9 cellular contexts compared by ENCODE assay signal in the genomic region with DNA sequence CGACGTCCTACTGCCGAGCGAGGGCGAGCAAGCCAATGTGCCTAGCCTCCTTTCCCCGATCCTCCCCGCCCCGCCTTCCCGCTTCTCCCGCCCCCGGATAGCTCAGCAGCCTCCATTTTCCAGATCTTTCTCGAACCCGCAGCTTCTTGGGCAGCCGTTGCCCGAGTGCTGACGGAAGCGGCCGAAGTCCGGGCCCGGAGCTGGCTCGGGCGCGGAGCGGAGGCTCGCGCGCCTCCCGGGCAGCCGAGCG. TPM values are rescaled to one million over a fixed set of nuclear protein-coding genes. Genes with fewer than 3 reads are reported as not detected.
A peak's percentile ranks its signal among the peaks of the same experiment; 100 is the strongest.
DNase-seq lines count a peak whose midpoint lies in the region; ATAC-seq and TF ChIP-seq lines count a peak whose summit lies in the region.
"Had no signal": no experiment of that assay in that cellular context is flagged by ENCODE, and none has a peak within 500 bp of the region (broad histone marks: within the 10 kb centered on the region; RNA-seq: fewer than 3 reads in every experiment).

No MANE protein-coding gene starts in this region.

- peak; percentile 75 for ATAC-seq in HG02610 (IDR thresholded peaks at IDR 0.05; ENCODE audit: unreplicated experiment)
- peak; percentile 72 for ATAC-seq in activated CD8-positive, alpha-beta T cell treated with anti-CD3 and anti-CD28 coated beads for 36 hours

- H4K20me1 ChIP-seq in neural progenitor cell (ENCODE audit: low read depth), result no peaks in the 10 kb centered on the region

- H3K4me1 Mint-ChIP-seq in activated CD8-positive, alpha-beta T cell treated with anti-CD3 and anti-CD28 coated beads for 36 hours (ENCODE audit: low read depth), result peaks cover 22% of the 10 kb centered on the region
- H3K4me1 Mint-ChIP-seq in neural progenitor cell, result peaks cover 26% of the 10 kb centered on the region

- H3K36me3 Mint-ChIP-seq in activated CD8-positive, alpha-beta T cell treated with anti-CD3 and anti-CD28 coated beads for 36 hours (ENCODE audit: low read depth), result peaks cover 1% of the 10 kb centered on the region
- no peaks in the 10 kb centered on the region for H3K36me3 Mint-ChIP-seq in neural progenitor cell

- H3K4me3 ChIP-seq in ACC112 (ENCODE audit: low read depth, low read length) (peak overlapping the region; percentile 96), neural progenitor cell (peak overlapping the region; percentile 54)

- no peaks in the 10 kb centered on the region for H3K36me3 ChIP-seq in ACC112 (ENCODE audit: insufficient read depth, low read length)
- no peaks in the 10 kb centered on the region for H3K36me3 ChIP-seq in neural progenitor cell

- DNase-seq in GM04504 (ENCODE audit: low read depth), result peak; percentile 64
- DNase-seq in NCI-H128 (lab: John Stamatoyannopoulos, UW; ENCODE audit: unreplicated experiment), result peak; percentile 13
- peak; percentile 67 for DNase-seq in activated CD8-positive, alpha-beta T cell treated with anti-CD3 and anti-CD28 coated beads for 36 hours
- peak; percentile 71 for DNase-seq in foreskin melanocyte
- DNase-seq in neural progenitor cell (ENCODE audit: low spot score), result peak; percentile 95
- DNase-seq in effector CD8-positive, alpha-beta T cell (lab: John Stamatoyannopoulos, UW), result no peak

- H3K9ac ChIP-seq in neural progenitor cell, result no peak overlapping the region

- H3K27ac ChIP-seq in ACC112 (ENCODE audit: low read depth, low read length) (peak overlapping the region; percentile 78), neural progenitor cell (no peak overlapping the region)

- H3K4me2 ChIP-seq in neural progenitor cell, result peak overlapping the region; percentile 88

- H3K27ac Mint-ChIP-seq in activated CD8-positive, alpha-beta T cell treated with anti-CD3 and anti-CD28 coated beads for 36 hours, result peak overlapping the region; percentile 34
- H3K27ac Mint-ChIP-seq in neural progenitor cell, result no peak overlapping the region

- CTCF ChIA-PET in activated CD8-positive, alpha-beta T cell treated with anti-CD3 and anti-CD28 coated beads for 36 hours (lab: Charles Lee), result interaction anchor here (0.9 kb wide), 1 partner anchor 49 kb away, joined by 3 read pairs; no protein-coding TSS in a partner anchor

- no peaks in the 10 kb centered on the region for H3K27me3 ChIP-seq in ACC112 (ENCODE audit: insufficient read depth, low read length)
- peaks cover 55% of the 10 kb centered on the region for H3K27me3 ChIP-seq in neural progenitor cell

- H2AFZ ChIP-seq in ACC112 (ENCODE audit: low read length, unreplicated experiment), result peak overlapping the region; percentile 91
- peak overlapping the region; percentile 80 for H2AFZ ChIP-seq in neural progenitor cell (replicated peaks)

- H3K4me1 ChIP-seq in ACC112 (ENCODE audit: control insufficient read depth, insufficient read depth, low read length, unreplicated experiment) (peaks cover 8% of the 10 kb centered on the region), neural progenitor cell (peaks cover 13% of the 10 kb centered on the region)

- H3F3A ChIP-seq in neural progenitor cell (ENCODE audit: low read depth), result peaks cover 11% of the 10 kb centered on the region

- TF ChIP-seq CTCF in activated CD8-positive, alpha-beta T cell treated with anti-CD3 and anti-CD28 coated beads for 36 hours (IDR thresholded peaks at IDR 0.05), result no peak
- TF ChIP-seq CTCF in neural progenitor cell (IDR thresholded peaks at IDR 0.05), result no peak

- POLR2A ChIA-PET in activated CD8-positive, alpha-beta T cell treated with anti-CD3 and anti-CD28 coated beads for 36 hours (lab: Charles Lee), result interaction anchor here (1.9 kb wide), 1 partner anchor 279 kb away, joined by 7 read pairs; the partner anchor contains the start of gene LARP1B

- H3K9me3 Mint-ChIP-seq in activated CD8-positive, alpha-beta T cell treated with anti-CD3 and anti-CD28 coated beads for 36 hours, result no peaks in the 10 kb centered on the region
- no peaks in the 10 kb centered on the region for H3K9me3 Mint-ChIP-seq in neural progenitor cell

- peak overlapping the region; percentile 76 for H3K4me3 Mint-ChIP-seq in activated CD8-positive, alpha-beta T cell treated with anti-CD3 and anti-CD28 coated beads for 36 hours
- H3K4me3 Mint-ChIP-seq in neural progenitor cell, result peak overlapping the region; percentile 66

- H3K79me2 ChIP-seq in ACC112 (ENCODE audit: control insufficient read depth, insufficient read depth, low read length, unreplicated experiment) (no peaks in the 10 kb centered on the region), neural progenitor cell (ENCODE audit: low read depth) (no peaks in the 10 kb centered on the region)

- intact Hi-C loops in activated CD8-positive, alpha-beta T cell treated with anti-CD3 and anti-CD28 coated beads for 36 hours (cut with micrococcal nuclease), result loop anchor here (5.0 kb wide), 1 partner anchor 100 kb away; the partner anchor contains the start of gene PLK4

- no peaks in the 10 kb centered on the region for H3K9me3 ChIP-seq in neural progenitor cell (ENCODE audit: low read depth)

- H3K27me3 Mint-ChIP-seq in activated CD8-positive, alpha-beta T cell treated with anti-CD3 and anti-CD28 coated beads for 36 hours, result peaks cover 63% of the 10 kb centered on the region
- H3K27me3 Mint-ChIP-seq in neural progenitor cell (ENCODE audit: insufficient read depth, low read depth), result peaks cover 16% of the 10 kb centered on the region

RNA-seq across cellular contexts. Expression of gene HSPA4L, which starts 0.2 kb away (rescaled TPM):
- 1 to 10 TPM; 4.1 to 4.6 TPM for total RNA-seq in activated CD8-positive, alpha-beta T cell treated with anti-CD3 and anti-CD28 coated beads for 36 hours
- 0.67 and 0.77 TPM in 2 replicates for total RNA-seq in neural progenitor cell (ENCODE audit: low replicate concordance)

RNA-seq across cellular contexts. Expression of gene SLC25A31, which starts 51.8 kb away (rescaled TPM):
- total RNA-seq in activated CD8-positive, alpha-beta T cell treated with anti-CD3 and anti-CD28 coated beads for 36 hours, result not detected
- 0.21 TPM in 1 of 2 replicates, not detected in the other for total RNA-seq in neural progenitor cell (ENCODE audit: low replicate concordance)
- total RNA-seq: T-helper 2 cell treated with Interferon-gamma antibody and Interleukin-4, amounts not matched to agents 100 ng/mL and 5 ng/mL, for 36 hours had no signal
